Comparison of ENCODE assay signal across 10 cellular contexts in the genomic region with DNA sequence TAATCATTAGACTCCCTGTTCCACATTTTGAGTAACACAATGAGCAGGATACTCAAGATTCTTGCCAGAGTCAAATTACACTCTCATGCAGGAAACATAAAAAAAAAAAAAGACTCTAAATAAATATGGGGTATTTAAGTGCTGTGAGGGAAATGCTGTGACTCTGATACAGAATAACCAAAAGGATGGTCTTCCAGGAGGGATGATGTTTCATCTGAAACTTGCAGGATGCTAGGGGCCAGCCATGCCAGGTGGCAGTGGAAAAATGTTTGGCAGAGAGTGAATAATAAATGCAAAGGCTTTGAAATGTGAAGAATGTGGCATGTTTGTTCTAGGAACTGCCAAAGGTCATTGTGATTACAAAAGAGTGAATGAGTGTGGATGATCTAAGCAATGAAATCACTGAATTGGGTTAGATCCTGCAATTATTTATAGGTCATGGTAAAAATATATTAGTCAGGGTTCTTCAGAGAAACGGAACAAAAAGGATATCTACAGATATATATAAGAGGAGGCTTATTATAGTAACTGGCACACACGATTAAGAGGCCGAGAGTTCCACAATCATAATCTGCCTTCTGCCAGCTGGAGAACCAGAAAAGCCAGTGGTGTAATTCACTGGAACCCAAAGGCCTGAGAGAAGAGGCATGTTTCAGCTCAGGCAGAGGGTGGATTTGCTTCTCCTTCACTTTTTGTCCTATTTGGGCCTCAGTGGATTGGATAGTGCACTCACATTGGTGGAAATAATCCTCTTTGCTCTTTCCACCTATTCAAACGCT.
DNase-seq lines count a peak whose midpoint lies in the region; ATAC-seq and TF ChIP-seq lines count a peak whose summit lies in the region.
"Had no signal": no experiment of that assay in that cellular context is flagged by ENCODE, and none has a peak within 500 bp of the region (broad histone marks: within the 10 kb centered on the region; RNA-seq: fewer than 3 reads in every experiment).

No MANE protein-coding gene starts in this region.

- ATAC-seq in GM18511 (IDR thresholded peaks at IDR 0.05; ENCODE audit: unreplicated experiment) (no peak), GM18517 (IDR thresholded peaks at IDR 0.05; ENCODE audit: unreplicated experiment) (no peak), HG03175 (IDR thresholded peaks at IDR 0.05; ENCODE audit: unreplicated experiment) (no peak)
- ATAC-seq: psoas muscle had no signal

- H3K4me3 ChIP-seq in astrocyte of the cerebellum (ENCODE audit: low read depth, low read length) = no peak overlapping the region
- no peak overlapping the region for H3K4me3 ChIP-seq in HAP-1
- H3K4me3 ChIP-seq: psoas muscle had no signal

- in situ Hi-C loops in astrocyte of the cerebellum (cut with HindIII; ENCODE audit: low sequenced_read_pairs) = no loop called here
- in situ Hi-C loops in HAP-1 (cut with MboI; ENCODE audit: low sequenced_read_pairs) = no loop called here

- TF ChIP-seq CTCF in astrocyte of the cerebellum (IDR thresholded peaks at IDR 0.05; ENCODE audit: low read depth, low read length, missing control alignments) = no peak

- no peaks in the 10 kb centered on the region for H3K4me1 ChIP-seq in HAP-1
- H3K4me1 ChIP-seq: psoas muscle had no signal

- no peaks in the 10 kb centered on the region for H3K36me3 ChIP-seq in HAP-1 (replicated peaks)

- no peaks in the 10 kb centered on the region for H3K9me3 ChIP-seq in HAP-1
- H3K9me3 ChIP-seq: psoas muscle had no signal

- DNase-seq in AG20443 (ENCODE audit: low spot score) (peak; percentile 7), NCI-H1092 (lab: John Stamatoyannopoulos, UW) (peak; percentile 44), astrocyte of the cerebellum (ENCODE audit: low read depth) (peak; percentile 59), kidney glomerular epithelial cell (lab: John Stamatoyannopoulos, UW) (peak; percentile 85), HAP-1 (ENCODE audit: low spot score in 2 of 2) (no peak)
- DNase-seq: CD8-positive, alpha-beta memory T cell; psoas muscle had no signal

- H3K27me3 ChIP-seq in HAP-1 (ENCODE audit: low read depth) = no peaks in the 10 kb centered on the region

Comparison
In these comparisons a context has a peak if more than half of its experiments do, and no peak if none do; other contexts are left out.
1. DNase-seq: peak in AG20443 (single experiment), NCI-H1092 (single experiment), astrocyte of the cerebellum (single experiment) and kidney glomerular epithelial cell (single experiment); none in HAP-1 (0 of 2).